8 cellular contexts compared by ENCODE assay signal in genomic region chr6:57221191-57221935, GRCh38. TPM values are rescaled to one million over a fixed set of nuclear protein-coding genes. Genes with fewer than 3 reads are reported as not detected.
DNase-seq lines count a peak whose midpoint lies in the region; ATAC-seq and TF ChIP-seq lines count a peak whose summit lies in the region.

No MANE protein-coding gene starts in this region.

- no peaks in the 10 kb centered on the region for H3K27me3 ChIP-seq in BJ (ENCODE audit: control insufficient read depth, insufficient read depth, low read length)

- H3K36me3 Mint-ChIP-seq in activated CD8-positive, alpha-beta memory T cell treated with anti-CD3 and anti-CD28 coated beads, Interleukin-2, amount 10 ng/mL, durations not matched to agents 7 days and 5 days = peaks cover 14% of the 10 kb centered on the region

- H3K4me1 ChIP-seq in mucosa of descending colon (ENCODE audit: low read depth) = peaks cover 7% of the 10 kb centered on the region

- TF ChIP-seq CTCF in BJ (IDR thresholded peaks at IDR 0.05; ENCODE audit: insufficient read depth, low read depth, low read length) (peak; percentile 54), epithelial cell of proximal tubule (conservative IDR thresholded peaks at IDR 0.05; ENCODE audit: low read depth, low read length) (peak; percentile 32), mucosa of descending colon (IDR thresholded peaks at IDR 0.05) (no peak)

- H3K4me3 ChIP-seq in BJ (ENCODE audit: low read depth, low read length) (peak overlapping the region; percentile 79), epithelial cell of proximal tubule (ENCODE audit: low read depth, low read length) (peak overlapping the region; percentile 95), mucosa of descending colon (peak overlapping the region; percentile 86)

- peak overlapping the region; percentile 86 for H3K4me3 Mint-ChIP-seq in activated CD8-positive, alpha-beta memory T cell treated with anti-CD3 and anti-CD28 coated beads, Interleukin-2, amount 10 ng/mL, durations not matched to agents 7 days and 5 days

- peaks cover 31% of the 10 kb centered on the region for H3K4me1 Mint-ChIP-seq in activated CD8-positive, alpha-beta memory T cell treated with anti-CD3 and anti-CD28 coated beads, Interleukin-2, amount 10 ng/mL, durations not matched to agents 7 days and 5 days

- intact Hi-C loops in mucosa of descending colon (cut with DNase I, micrococcal nuclease) = no loop called here

- H3K9me3 ChIP-seq in mucosa of descending colon = no peaks in the 10 kb centered on the region

- H3K36me3 ChIP-seq in BJ (ENCODE audit: control insufficient read depth, insufficient read depth, low read length) (no peaks in the 10 kb centered on the region), mucosa of descending colon (ENCODE audit: low read depth) (no peaks in the 10 kb centered on the region)

- peaks cover 26% of the 10 kb centered on the region for H3K27me3 Mint-ChIP-seq in activated CD8-positive, alpha-beta memory T cell treated with anti-CD3 and anti-CD28 coated beads, Interleukin-2, amount 10 ng/mL, durations not matched to agents 7 days and 5 days

- ATAC-seq in GM18907 (IDR thresholded peaks at IDR 0.05; ENCODE audit: unreplicated experiment) = peak; percentile 80
- peak; percentile 68 for ATAC-seq in HG03108 (IDR thresholded peaks at IDR 0.05; ENCODE audit: unreplicated experiment)
- ATAC-seq in activated CD8-positive, alpha-beta memory T cell treated with anti-CD3 and anti-CD28 coated beads, Interleukin-2, amount 10 ng/mL, durations not matched to agents 7 days and 5 days = peak; percentile 69
- peak; percentile 84 for ATAC-seq in mucosa of descending colon

- CTCF ChIA-PET in BJ (lab: Yijun Ruan, JAX) = interaction anchor here (1.0 to 2.5 kb wide), 7 partner anchors 9 to 95 kb away, joined by 3 to 14 read pairs (median 4); partner anchors contain the start of gene PRIM2
- CTCF ChIA-PET in activated CD8-positive, alpha-beta memory T cell treated with anti-CD3 and anti-CD28 coated beads, Interleukin-2, amount 10 ng/mL, durations not matched to agents 7 days and 5 days (lab: Charles Lee) = interaction anchor here (0.7 to 1.6 kb wide), 9 partner anchors 13 to 374 kb away, joined by 3 to 8 read pairs (median 3); partner anchors contain the start of gene PRIM2

- no peak for DNase-seq in BJ (ENCODE audit: low read depth)
- DNase-seq in NCI-H510A (lab: John Stamatoyannopoulos, UW) = peak; percentile 72
- peak; percentile 62 for DNase-seq in activated CD8-positive, alpha-beta memory T cell treated with anti-CD3 and anti-CD28 coated beads, Interleukin-2, amount 10 ng/mL, durations not matched to agents 7 days and 5 days
- DNase-seq in epithelial cell of proximal tubule (ENCODE audit: low read depth) = no peak
- peak; percentile 63 to 86 (median 82) for DNase-seq in mucosa of descending colon
- peak; percentile 12 for DNase-seq in stimulated activated CD8-positive, alpha-beta memory T cell treated with anti-CD3 and anti-CD28 coated beads, Interleukin-7, amount 100 ng/mL, for 24 hours (ENCODE audit: low read depth)

- H3K27ac Mint-ChIP-seq in activated CD8-positive, alpha-beta memory T cell treated with anti-CD3 and anti-CD28 coated beads, Interleukin-2, amount 10 ng/mL, durations not matched to agents 7 days and 5 days = peak overlapping the region; percentile 68

- H3K9me3 Mint-ChIP-seq in activated CD8-positive, alpha-beta memory T cell treated with anti-CD3 and anti-CD28 coated beads, Interleukin-2, amount 10 ng/mL, durations not matched to agents 7 days and 5 days (ENCODE audit: low read depth) = no peaks in the 10 kb centered on the region

- POLR2A ChIA-PET in BJ (lab: Charles Lee) = no interaction called here

RNA-seq across cellular contexts. Expression of gene RAB23, which starts 0.7 kb away (rescaled TPM):
- polyA plus RNA-seq in BJ (2011; rRNA removed) = 20.6 and 51.0 TPM in 2 replicates
- polyA minus RNA-seq in BJ (2011; rRNA and poly(A)+ RNA removed) = 10.2 and 11.8 TPM in 2 replicates
- 1 to 10 TPM; 3.3 to 3.9 TPM for total RNA-seq in activated CD8-positive, alpha-beta memory T cell treated with anti-CD3 and anti-CD28 coated beads, Interleukin-2, amount 10 ng/mL, durations not matched to agents 7 days and 5 days
- total RNA-seq in epithelial cell of proximal tubule = 10.2 and 14.8 TPM in 2 replicates
- 100 to 1,000 TPM in 1 of 3 donors, 1 to 10 TPM in 2; 2.9 to 109 (median 8.7) TPM for total RNA-seq in mucosa of descending colon

RNA-seq across cellular contexts. Expression of gene BAG2, which starts 49.2 kb away (rescaled TPM):
- 11.2 and 22.1 TPM in 2 replicates for polyA plus RNA-seq in BJ (2011; rRNA removed)
- polyA minus RNA-seq in BJ (2011; rRNA and poly(A)+ RNA removed) = 7.2 and 7.3 TPM in 2 replicates
- total RNA-seq in activated CD8-positive, alpha-beta memory T cell treated with anti-CD3 and anti-CD28 coated beads, Interleukin-2, amount 10 ng/mL, durations not matched to agents 7 days and 5 days = 10 to 100 TPM in 1 of 2 experiments, 1 to 10 TPM in 1; 9.6 to 10.3 TPM
- total RNA-seq in epithelial cell of proximal tubule = 8.2 and 20.4 TPM in 2 replicates
- total RNA-seq in mucosa of descending colon = 10 to 100 TPM in 1 of 3 donors, 1 to 10 TPM in 1, under 1 TPM in 1; 0.96 to 43.7 (median 2.3) TPM

Comparison
In these comparisons a context has a peak if more than half of its experiments do, and no peak if none do; other contexts are left out.
1. DNase-seq: peak in NCI-H510A (single experiment), activated CD8-positive, alpha-beta memory T cell treated with anti-CD3 and anti-CD28 coated beads, Interleukin-2, amount 10 ng/mL, durations not matched to agents 7 days and 5 days (single experiment), mucosa of descending colon (3 of 3) and stimulated activated CD8-positive, alpha-beta memory T cell treated with anti-CD3 and anti-CD28 coated beads, Interleukin-7, amount 100 ng/mL, for 24 hours (single experiment); none in BJ (single experiment) and epithelial cell of proximal tubule (single experiment).
2. Peak in every context shown above with its lines, with median percentiles within 50 percentile points of each other: H3K4me3 ChIP-seq and ATAC-seq.